In the genomic region with DNA sequence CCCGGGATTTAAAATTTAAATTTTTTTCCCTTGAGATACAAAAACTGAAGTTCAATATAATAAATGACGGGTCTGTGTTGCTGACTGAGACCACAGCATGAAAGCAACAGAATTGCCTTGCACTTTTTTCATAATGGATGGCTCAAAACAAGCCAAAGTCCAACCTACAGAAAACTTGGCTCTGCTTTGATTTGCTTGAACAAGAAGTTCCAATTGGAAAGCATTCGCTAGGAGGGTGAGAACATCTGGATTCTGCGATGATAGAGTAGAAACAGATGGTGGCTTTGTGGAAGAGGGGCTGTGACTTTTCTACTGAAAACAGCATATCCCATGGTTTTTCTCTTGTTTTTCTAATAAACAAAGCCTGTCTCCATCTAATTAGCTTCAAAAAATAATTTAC, we compare ENCODE assay signal across 25 cellular contexts. TPM values are rescaled to one million over a fixed set of nuclear protein-coding genes. Genes with fewer than 3 reads are reported as not detected.
DNase-seq lines count a peak whose midpoint lies in the region; ATAC-seq and TF ChIP-seq lines count a peak whose summit lies in the region.
"Had no signal": no experiment of that assay in that cellular context is flagged by ENCODE, and none has a peak within 500 bp of the region (broad histone marks: within the 10 kb centered on the region; RNA-seq: fewer than 3 reads in every experiment).

No MANE protein-coding gene starts in this region.

- ATAC-seq in HG03442 (IDR thresholded peaks at IDR 0.05; ENCODE audit: unreplicated experiment) = no peak
- ATAC-seq: lower lobe of right lung; mucosa of descending colon; pancreas; stimulated activated effector memory CD8-positive, alpha-beta T cell treated with anti-CD3 and anti-CD28 coated beads, Interleukin-12 subunit alpha, Interleukin-12 subunit beta, amount 100 ng/mL, for 72 hours had no signal

- DNase-seq in GM03348 (ENCODE audit: low spot score) = peak; percentile 45
- peak; percentile 90 for DNase-seq in NCI-H1694 treated with DMSO at 0.1 percent for 48 hours (lab: John Stamatoyannopoulos, UW)
- peak; percentile 49 for DNase-seq in fibroblast of pulmonary artery (ENCODE audit: low read depth)
- DNase-seq in osteoblast (ENCODE audit: insufficient read length, low spot score, missing footprints) = no peak
- no peak for DNase-seq in AG08396 (ENCODE audit: low spot score)
- no peak for DNase-seq in NCI-H526 (lab: John Stamatoyannopoulos, UW)
- DNase-seq: activated CD4-positive, alpha-beta memory T cell treated with anti-CD3 and anti-CD28 coated beads for 36 hours; activated CD4-positive, CD25-positive, alpha-beta regulatory T cell treated with anti-CD3 and anti-CD28 coated beads, Interleukin-2, amount 50 U/mL, for 72 hours; activated CD8-positive, alpha-beta memory T cell treated with anti-CD3 and anti-CD28 coated beads, Interleukin-2, amount 50 U/mL, for 4 hours; activated naive CD4-positive, alpha-beta T cell treated with anti-CD3 and anti-CD28 coated beads, Interleukin-2, amount 50 U/mL, for 16 hours; colonic mucosa; effector CD8-positive, alpha-beta T cell; lower lobe of right lung; mucosa of descending colon; NCI-H1092; NCI-H1930; NCI-H2227 treated with DMSO at 0.1 percent for 48 hours; pancreas; Peyer's patch; retina; SJCRH30; stimulated activated CD4-positive, alpha-beta T cell treated with anti-CD3 and anti-CD28 coated beads, Interleukin-12 subunit alpha, Interleukin-12 subunit beta, amount 100 ng/mL, for 4 hours; stimulated activated CD4-positive, alpha-beta T cell treated with anti-CD3 and anti-CD28 coated beads, Interleukin-4, amount 100 ng/mL, for 24 hours had no signal

- H3K4me2 ChIP-seq in osteoblast (ENCODE audit: insufficient read depth, low read length) = no peak overlapping the region

- H3K27me3 ChIP-seq in osteoblast (ENCODE audit: insufficient read depth, low read length) = no peaks in the 10 kb centered on the region
- H3K27me3 ChIP-seq: colonic mucosa, pancreas, Peyer's patch, SJCRH30 had no signal

- no peaks in the 10 kb centered on the region for H3K79me2 ChIP-seq in osteoblast (ENCODE audit: insufficient read depth, low read length)

- TF ChIP-seq CTCF in fibroblast of pulmonary artery (IDR thresholded peaks at IDR 0.05; ENCODE audit: low read length, missing control alignments) (no peak), osteoblast (IDR thresholded peaks at IDR 0.05; ENCODE audit: extremely low read depth, low read depth, low read length) (no peak)

- H3K9me3 ChIP-seq in osteoblast (ENCODE audit: low read depth, low read length) = no peaks in the 10 kb centered on the region
- H3K9me3 ChIP-seq: colonic mucosa, lower lobe of right lung, mucosa of descending colon, pancreas, Peyer's patch, SJCRH30 had no signal

- no peak overlapping the region for H3K27ac ChIP-seq in osteoblast (ENCODE audit: low read depth, low read length)
- H3K27ac ChIP-seq: colonic mucosa, lower lobe of right lung, pancreas, Peyer's patch, SJCRH30 had no signal

- H4K20me1 ChIP-seq in osteoblast (ENCODE audit: insufficient read depth, low read length) = no peaks in the 10 kb centered on the region

- peaks cover 11% of the 10 kb centered on the region for H3K4me1 ChIP-seq in osteoblast (ENCODE audit: insufficient read depth, low read length)
- H3K4me1 ChIP-seq: colonic mucosa, lower lobe of right lung, pancreas, Peyer's patch had no signal

- peak overlapping the region; percentile 60 for H2AFZ ChIP-seq in osteoblast (ENCODE audit: low read length)

- no peaks in the 10 kb centered on the region for H3K36me3 ChIP-seq in osteoblast (ENCODE audit: insufficient read depth, low read length)
- H3K36me3 ChIP-seq: colonic mucosa, lower lobe of right lung, pancreas, Peyer's patch, SJCRH30 had no signal

- H3K4me3 ChIP-seq in fibroblast of pulmonary artery (replicated peaks; ENCODE audit: low read depth, low read length) (no peak overlapping the region), osteoblast (ENCODE audit: insufficient read depth, low read length) (no peak overlapping the region)
- H3K4me3 ChIP-seq: colonic mucosa, lower lobe of right lung, mucosa of descending colon, pancreas, Peyer's patch, SJCRH30 had no signal

RNA-seq across cellular contexts. Expression of gene THSD1, which starts 46.4 kb away (rescaled TPM):
- total RNA-seq in osteoblast = 14.1 and 18.3 TPM in 2 replicates

Comparison
In these comparisons a context has a peak if more than half of its experiments do, and no peak if none do; other contexts are left out.
1. DNase-seq: peak in GM03348 (single experiment), NCI-H1694 treated with DMSO at 0.1 percent for 48 hours (single experiment) and fibroblast of pulmonary artery (single experiment); none in osteoblast (single experiment), AG08396 (single experiment) and NCI-H526 (0 of 2).